ENCODE assay signal across 17 cellular contexts in the genomic region with DNA sequence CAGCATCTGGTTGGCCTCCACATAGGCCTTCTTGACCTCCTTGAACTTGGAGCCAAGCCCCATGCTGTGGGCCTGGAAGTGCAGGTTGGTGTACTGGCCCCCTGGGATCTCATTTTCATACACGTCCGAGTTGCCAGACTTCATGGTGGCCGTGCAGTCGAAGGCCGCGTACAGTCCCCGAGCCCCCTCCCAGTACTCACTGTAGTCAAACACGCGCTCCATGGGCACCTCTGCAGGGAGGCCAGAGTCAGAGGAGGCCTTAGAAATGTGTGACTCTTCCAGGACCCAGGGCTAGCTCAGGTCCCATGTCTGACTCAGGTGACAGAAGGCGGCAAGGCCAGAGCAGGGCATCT.
"Had no signal": no experiment of that assay in that cellular context is flagged by ENCODE, and none has a peak within 500 bp of the region (broad histone marks: within the 10 kb centered on the region; RNA-seq: fewer than 3 reads in every experiment).

No MANE protein-coding gene starts in this region.

- H3K27ac ChIP-seq: breast epithelium, gastrocnemius medialis, heart left ventricle, neural progenitor cell, parathyroid adenoma, transverse colon, vagina had no signal

- H3K9me3 ChIP-seq: breast epithelium, gastrocnemius medialis, heart left ventricle, transverse colon, vagina had no signal

- DNase-seq: activated CD4-positive, alpha-beta T cell treated with anti-CD3 and anti-CD28 coated beads for 36 hours; activated CD8-positive, alpha-beta memory T cell treated with anti-CD3 and anti-CD28 coated beads for 24 hours; activated naive CD4-positive, alpha-beta T cell; activated naive CD8-positive, alpha-beta T cell treated with anti-CD3 and anti-CD28 coated beads, Interleukin-2, amount 50 U/mL, for 24 hours; erythroblast; left cardiac atrium; stimulated activated CD4-positive, alpha-beta T cell treated with anti-CD3 and anti-CD28 coated beads, Interleukin-12 subunit alpha, Interleukin-12 subunit beta, amount 100 ng/mL, for 4 hours; stimulated activated naive CD4-positive, alpha-beta T cell treated with Interleukin-2 at 50 U/mL for 16 hours; T-helper 2 cell; transverse colon had no signal

- H3K4me3 Mint-ChIP-seq: activated CD4-positive, alpha-beta T cell treated with anti-CD3 and anti-CD28 coated beads for 36 hours; activated naive CD8-positive, alpha-beta T cell treated with anti-CD3 and anti-CD28 coated beads, Interleukin-2, amount 50 U/mL, for 24 hours; neural progenitor cell had no signal

- H3K9me3 Mint-ChIP-seq: activated naive CD8-positive, alpha-beta T cell treated with anti-CD3 and anti-CD28 coated beads, Interleukin-2, amount 50 U/mL, for 24 hours had no signal

- H2AFZ ChIP-seq: neural progenitor cell, parathyroid adenoma had no signal

- H3K27me3 ChIP-seq: breast epithelium, gastrocnemius medialis, heart left ventricle, neural progenitor cell, transverse colon, vagina had no signal

- H3K27ac Mint-ChIP-seq: activated CD4-positive, alpha-beta T cell treated with anti-CD3 and anti-CD28 coated beads for 36 hours; activated naive CD8-positive, alpha-beta T cell treated with anti-CD3 and anti-CD28 coated beads, Interleukin-2, amount 50 U/mL, for 24 hours; neural progenitor cell had no signal

- H3K4me2 ChIP-seq: neural progenitor cell had no signal

- ATAC-seq: activated CD4-positive, alpha-beta T cell treated with anti-CD3 and anti-CD28 coated beads for 36 hours; activated naive CD8-positive, alpha-beta T cell treated with anti-CD3 and anti-CD28 coated beads, Interleukin-2, amount 50 U/mL, for 24 hours; gastrocnemius medialis; heart left ventricle; left cardiac atrium had no signal

- H3K4me1 ChIP-seq: parathyroid adenoma had no signal

- H3K4me3 ChIP-seq: breast epithelium, gastrocnemius medialis, heart left ventricle, lung, neural progenitor cell, transverse colon, vagina had no signal

- H3K79me2 ChIP-seq: parathyroid adenoma had no signal

- H3K36me3 ChIP-seq: neural progenitor cell, transverse colon had no signal

- H3K27me3 Mint-ChIP-seq: activated CD4-positive, alpha-beta T cell treated with anti-CD3 and anti-CD28 coated beads for 36 hours; activated naive CD8-positive, alpha-beta T cell treated with anti-CD3 and anti-CD28 coated beads, Interleukin-2, amount 50 U/mL, for 24 hours had no signal
